In the genomic region with DNA sequence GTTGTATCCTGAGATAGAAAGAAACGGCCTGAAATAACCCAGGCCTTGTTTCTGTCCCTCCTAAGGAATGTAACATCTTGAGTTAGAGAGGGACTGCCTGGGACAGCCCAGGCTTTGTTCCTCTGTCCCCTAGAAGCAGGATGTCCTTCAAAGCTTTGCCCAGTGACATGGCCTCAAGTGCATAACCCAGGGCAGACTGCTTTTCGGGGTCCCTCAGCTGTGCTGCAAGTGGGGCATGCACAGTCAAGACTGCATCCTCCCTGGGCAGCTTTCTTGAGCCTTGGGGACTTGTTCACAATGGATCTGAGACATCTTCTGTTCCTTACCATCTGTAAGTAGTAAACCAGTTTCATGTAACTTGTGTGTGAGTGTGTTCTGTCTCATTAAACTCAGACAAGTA, we compare ENCODE assay signal across 1 cellular context.
TF ChIP-seq lines count a peak whose summit lies in the region.

No MANE protein-coding gene starts in this region.

TF ChIP-seq in A549, 52 proteins besides CTCF, POLR2A, EP300 and RAD21:
- no peak for TF ChIP-seq PHF8 (IDR thresholded peaks at IDR 0.05; ENCODE audit: borderline replicate concordance, low read depth)
- no peak for TF ChIP-seq RNF2 (IDR thresholded peaks at IDR 0.05; ENCODE audit: borderline replicate concordance, low read depth)
- no peak for TF ChIP-seq JUNB (IDR thresholded peaks at IDR 0.05)
- TF ChIP-seq PBX3 (IDR thresholded peaks at IDR 0.05), result no peak
- no peak for TF ChIP-seq MAZ (IDR thresholded peaks at IDR 0.05; ENCODE audit: borderline replicate concordance, low read depth, low read length)
- no peak for TF ChIP-seq MAX (IDR thresholded peaks at IDR 0.05)
- TF ChIP-seq, protein P1, sequence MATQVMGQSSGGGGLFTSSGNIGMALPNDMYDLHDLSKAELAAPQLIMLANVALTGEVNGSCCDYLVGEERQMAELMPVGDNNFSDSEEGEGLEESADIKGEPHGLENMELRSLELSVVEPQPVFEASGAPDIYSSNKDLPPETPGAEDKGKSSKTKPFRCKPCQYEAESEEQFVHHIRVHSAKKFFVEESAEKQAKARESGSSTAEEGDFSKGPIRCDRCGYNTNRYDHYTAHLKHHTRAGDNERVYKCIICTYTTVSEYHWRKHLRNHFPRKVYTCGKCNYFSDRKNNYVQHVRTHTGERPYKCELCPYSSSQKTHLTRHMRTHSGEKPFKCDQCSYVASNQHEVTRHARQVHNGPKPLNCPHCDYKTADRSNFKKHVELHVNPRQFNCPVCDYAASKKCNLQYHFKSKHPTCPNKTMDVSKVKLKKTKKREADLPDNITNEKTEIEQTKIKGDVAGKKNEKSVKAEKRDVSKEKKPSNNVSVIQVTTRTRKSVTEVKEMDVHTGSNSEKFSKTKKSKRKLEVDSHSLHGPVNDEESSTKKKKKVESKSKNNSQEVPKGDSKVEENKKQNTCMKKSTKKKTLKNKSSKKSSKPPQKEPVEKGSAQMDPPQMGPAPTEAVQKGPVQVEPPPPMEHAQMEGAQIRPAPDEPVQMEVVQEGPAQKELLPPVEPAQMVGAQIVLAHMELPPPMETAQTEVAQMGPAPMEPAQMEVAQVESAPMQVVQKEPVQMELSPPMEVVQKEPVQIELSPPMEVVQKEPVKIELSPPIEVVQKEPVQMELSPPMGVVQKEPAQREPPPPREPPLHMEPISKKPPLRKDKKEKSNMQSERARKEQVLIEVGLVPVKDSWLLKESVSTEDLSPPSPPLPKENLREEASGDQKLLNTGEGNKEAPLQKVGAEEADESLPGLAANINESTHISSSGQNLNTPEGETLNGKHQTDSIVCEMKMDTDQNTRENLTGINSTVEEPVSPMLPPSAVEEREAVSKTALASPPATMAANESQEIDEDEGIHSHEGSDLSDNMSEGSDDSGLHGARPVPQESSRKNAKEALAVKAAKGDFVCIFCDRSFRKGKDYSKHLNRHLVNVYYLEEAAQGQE (IDR thresholded peaks at IDR 0.05), result no peak
- no peak for TF ChIP-seq BHLHE40 (IDR thresholded peaks at IDR 0.05; ENCODE audit: low read depth, low read length)
- no peak for TF ChIP-seq HOXB5 (CRISPR knock-in tag; IDR thresholded peaks at IDR 0.05)
- TF ChIP-seq KDM5A (IDR thresholded peaks at IDR 0.05), result no peak
- TF ChIP-seq CBX8 (IDR thresholded peaks at IDR 0.05), result no peak
- TF ChIP-seq HDAC2 (IDR thresholded peaks at IDR 0.05), result no peak
- TF ChIP-seq, protein P2, sequence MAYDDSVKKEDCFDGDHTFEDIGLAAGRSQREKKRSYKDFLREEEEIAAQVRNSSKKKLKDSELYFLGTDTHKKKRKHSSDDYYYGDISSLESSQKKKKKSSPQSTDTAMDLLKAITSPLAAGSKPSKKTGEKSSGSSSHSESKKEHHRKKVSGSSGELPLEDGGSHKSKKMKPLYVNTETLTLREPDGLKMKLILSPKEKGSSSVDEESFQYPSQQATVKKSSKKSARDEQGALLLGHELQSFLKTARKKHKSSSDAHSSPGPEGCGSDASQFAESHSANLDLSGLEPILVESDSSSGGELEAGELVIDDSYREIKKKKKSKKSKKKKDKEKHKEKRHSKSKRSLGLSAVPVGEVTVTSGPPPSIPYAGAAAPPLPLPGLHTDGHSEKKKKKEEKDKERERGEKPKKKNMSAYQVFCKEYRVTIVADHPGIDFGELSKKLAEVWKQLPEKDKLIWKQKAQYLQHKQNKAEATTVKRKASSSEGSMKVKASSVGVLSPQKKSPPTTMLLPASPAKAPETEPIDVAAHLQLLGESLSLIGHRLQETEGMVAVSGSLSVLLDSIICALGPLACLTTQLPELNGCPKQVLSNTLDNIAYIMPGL (CRISPR knock-in tag; IDR thresholded peaks at IDR 0.05; ENCODE audit: borderline replicate concordance), result no peak
- no peak for TF ChIP-seq TFCP2L1 (CRISPR knock-in tag; IDR thresholded peaks at IDR 0.05)
- no peak for TF ChIP-seq HEYL (CRISPR knock-in tag; IDR thresholded peaks at IDR 0.05)
